In genomic region chr13:98267080-98267912, GRCh38 we compare ENCODE assay signal across 1 cellular context.
TF ChIP-seq lines count a peak whose summit lies in the region.

No MANE protein-coding gene starts in this region.

TF ChIP-seq in HepG2, 621 proteins besides CTCF, POLR2A, EP300 and RAD21 (continued from another document and continues in another):
- peak; percentile 92 for TF ChIP-seq ZNF18 (CRISPR knock-in tag; IDR thresholded peaks at IDR 0.05; ENCODE audit: insufficient replicate concordance)
- no peak for TF ChIP-seq SNRNP70 (IDR thresholded peaks at IDR 0.05; ENCODE audit: low read depth, low read length)
- no peak for TF ChIP-seq KIAA2018 (CRISPR knock-in tag; IDR thresholded peaks at IDR 0.05; ENCODE audit: borderline replicate concordance)
- no peak for TF ChIP-seq ZNF770 (CRISPR knock-in tag; IDR thresholded peaks at IDR 0.05)
- peak; percentile 42; the same call in 1 of the 2 replicates for TF ChIP-seq SOX5 (CRISPR knock-in tag; IDR thresholded peaks at IDR 0.05; ENCODE audit: borderline replicate concordance)
- no peak for TF ChIP-seq IKZF1 (IDR thresholded peaks at IDR 0.05)
- no peak for TF ChIP-seq ZNF740 (CRISPR knock-in tag; IDR thresholded peaks at IDR 0.05)
- no peak for TF ChIP-seq MTA3 (CRISPR knock-in tag; IDR thresholded peaks at IDR 0.05)
- TF ChIP-seq CHCHD3 (CRISPR knock-in tag; IDR thresholded peaks at IDR 0.05): no peak
- 0 out of 2 replicates have a peak, but pooled peaks have one; percentile 40 for TF ChIP-seq ELF1 (CRISPR knock-in tag; IDR thresholded peaks at IDR 0.05)
- TF ChIP-seq MLLT10 (CRISPR knock-in tag; IDR thresholded peaks at IDR 0.05): no peak
- TF ChIP-seq ZNF317 (CRISPR knock-in tag; IDR thresholded peaks at IDR 0.05): 0 out of 2 replicates have a peak, but pooled peaks have one; percentile 18
- TF ChIP-seq ZNF296 (CRISPR knock-in tag; conservative IDR thresholded peaks at IDR 0.05): no peak
- TF ChIP-seq MYC (CRISPR knock-in tag; IDR thresholded peaks at IDR 0.05; ENCODE audit: borderline replicate concordance): peak; percentile 51; the same call in 1 of the 2 replicates
- TF ChIP-seq ZSCAN25 (CRISPR knock-in tag; IDR thresholded peaks at IDR 0.05): peak; percentile 47
- TF ChIP-seq SMARCE1 (IDR thresholded peaks at IDR 0.05; ENCODE audit: borderline replicate concordance): no peak
- TF ChIP-seq ETV5 (CRISPR knock-in tag; IDR thresholded peaks at IDR 0.05; ENCODE audit: borderline replicate concordance): peak; percentile 62; the same call in 1 of the 2 replicates
- TF ChIP-seq ZNF768 (CRISPR knock-in tag; IDR thresholded peaks at IDR 0.05): no peak
- no peak for TF ChIP-seq GPBP1L1 (CRISPR knock-in tag; IDR thresholded peaks at IDR 0.05)
- TF ChIP-seq KLF6 (CRISPR knock-in tag; IDR thresholded peaks at IDR 0.05): no peak
- TF ChIP-seq ZNF660 (CRISPR knock-in tag; IDR thresholded peaks at IDR 0.05; ENCODE audit: borderline replicate concordance, low read depth): no peak
- peak; percentile 72; the same call in 1 of the 2 replicates for TF ChIP-seq NRL (CRISPR knock-in tag; IDR thresholded peaks at IDR 0.05; ENCODE audit: borderline replicate concordance)
- TF ChIP-seq RFXANK (CRISPR knock-in tag; IDR thresholded peaks at IDR 0.05): no peak
- TF ChIP-seq GZF1 (CRISPR knock-in tag; IDR thresholded peaks at IDR 0.05): no peak
- TF ChIP-seq THAP7 (CRISPR knock-in tag; IDR thresholded peaks at IDR 0.05): no peak
- TF ChIP-seq HMG20A (CRISPR knock-in tag; IDR thresholded peaks at IDR 0.05; ENCODE audit: borderline replicate concordance): peak; percentile 30; the same call in 1 of the 2 replicates
- no peak for TF ChIP-seq TFDP1 (CRISPR knock-in tag; IDR thresholded peaks at IDR 0.05; ENCODE audit: borderline replicate concordance)
- no peak for TF ChIP-seq TFDP2 (CRISPR knock-in tag; IDR thresholded peaks at IDR 0.05)
- TF ChIP-seq PCBP2 (optimal IDR thresholded peaks at IDR 0.05; ENCODE audit: low read depth, low read length, poor library complexity, severe bottlenecking): no peak
- 0 out of 2 replicates have a peak, but pooled peaks have one; percentile 57 for TF ChIP-seq ZNF510 (CRISPR knock-in tag; IDR thresholded peaks at IDR 0.05; ENCODE audit: low read depth)
- TF ChIP-seq FOXP4 (CRISPR knock-in tag; IDR thresholded peaks at IDR 0.05): peak; percentile 77
- TF ChIP-seq TEAD3 (CRISPR knock-in tag; optimal IDR thresholded peaks at IDR 0.05; ENCODE audit: borderline replicate concordance): no peak
- peak; percentile 81 for TF ChIP-seq HOXA3 (CRISPR knock-in tag; IDR thresholded peaks at IDR 0.05)
- no peak for TF ChIP-seq PHF20 (CRISPR knock-in tag; IDR thresholded peaks at IDR 0.05)
- TF ChIP-seq ZNF891 (CRISPR knock-in tag; IDR thresholded peaks at IDR 0.05): peak; percentile 81
